2 cellular contexts compared by ENCODE assay signal in genomic region chr15:74869726-74870407, GRCh38.
TF ChIP-seq lines count a peak whose summit lies in the region.

No MANE protein-coding gene starts in this region.

TF ChIP-seq in SK-N-SH treated with all-trans-retinoic acid at 6 μM for 48 hours, 23 proteins besides CTCF, POLR2A, EP300 and RAD21 (continued from another document):
- TF ChIP-seq TSHZ2 (CRISPR knock-in tag; IDR thresholded peaks at IDR 0.05) (no peak), PATZ1 (CRISPR knock-in tag; IDR thresholded peaks at IDR 0.05; ENCODE audit: borderline replicate concordance) (no peak), CSRNP3 (CRISPR knock-in tag; IDR thresholded peaks at IDR 0.05) (no peak), ISL1 (CRISPR knock-in tag; IDR thresholded peaks at IDR 0.05) (no peak), PPARA (CRISPR knock-in tag; IDR thresholded peaks at IDR 0.05; ENCODE audit: borderline replicate concordance) (no peak)

TF ChIP-seq in neural cell, 6 proteins besides CTCF, POLR2A, EP300 and RAD21 (continued from another document):
- no peak for TF ChIP-seq REST (IDR thresholded peaks at IDR 0.05; ENCODE audit: borderline replicate concordance)
- TF ChIP-seq POLR2AphosphoS5 (IDR thresholded peaks at IDR 0.05) = no peak
